In genomic region chr5:17216974-17217325, GRCh38 we compare ENCODE assay signal across 8 cellular contexts.
DNase-seq lines count a peak whose midpoint lies in the region; ATAC-seq and TF ChIP-seq lines count a peak whose summit lies in the region.

No MANE protein-coding gene starts in this region.

- intact Hi-C loops in dendritic cell treated with granulocyte-macrophage colony-stimulating factor and Interleukin-4, amounts not matched to agents 40 ng/mL and 50 ng/mL, for 4 days (cut with micrococcal nuclease): loop anchor here (1.0 to 10.0 kb wide), 3 partner anchors 698 to 1088 kb away; no protein-coding TSS in a partner anchor

- peak overlapping the region in 1 of 2 donors; percentile 46 for H3K27ac ChIP-seq in mucosa of rectum (ENCODE audit: low read depth in 2 of 2, low read length in 2 of 2)

- no peaks in the 10 kb centered on the region for H3K9me3 Mint-ChIP-seq in dendritic cell treated with granulocyte-macrophage colony-stimulating factor and Interleukin-4, amounts not matched to agents 40 ng/mL and 50 ng/mL, for 4 days

- H3K36me3 Mint-ChIP-seq in dendritic cell treated with granulocyte-macrophage colony-stimulating factor and Interleukin-4, amounts not matched to agents 40 ng/mL and 50 ng/mL, for 4 days (ENCODE audit: low read depth): no peaks in the 10 kb centered on the region

- TF ChIP-seq CTCF in GM10266 (IDR thresholded peaks at IDR 0.05; ENCODE audit: control insufficient read depth, insufficient read depth, low read depth, missing control alignments): no peak

- ATAC-seq in HG03342 (IDR thresholded peaks at IDR 0.05; ENCODE audit: unreplicated experiment) (no peak), HG03521 (IDR thresholded peaks at IDR 0.05; ENCODE audit: unreplicated experiment) (no peak)

- no peak overlapping the region for H3K27ac Mint-ChIP-seq in dendritic cell treated with granulocyte-macrophage colony-stimulating factor and Interleukin-4, amounts not matched to agents 40 ng/mL and 50 ng/mL, for 4 days

- no peaks in the 10 kb centered on the region for H3K9me3 ChIP-seq in mucosa of rectum (ENCODE audit: control insufficient read depth in 2 of 2, low read length in 2 of 2)

- peaks cover 3 to 8% of the 10 kb centered on the region in 2 donors for H3K27me3 ChIP-seq in mucosa of rectum (ENCODE audit: control insufficient read depth in 2 of 2, insufficient read depth in 2 of 2, low read length in 2 of 2)

- DNase-seq in GM10266 (ENCODE audit: extremely low spot score): peak; percentile 13
- peak; percentile 83 for DNase-seq in NCI-H2171 (lab: John Stamatoyannopoulos, UW)
- no peak for DNase-seq in HuH-7.5 (ENCODE audit: low spot score)
- no peak for DNase-seq in NCI-H1105 treated with DMSO at 0.1 percent for 48 hours (lab: John Stamatoyannopoulos, UW)

- H3K36me3 ChIP-seq in mucosa of rectum (ENCODE audit: control insufficient read depth in 2 of 2, insufficient read depth in 2 of 2, low read length in 2 of 2): no peaks in the 10 kb centered on the region

- peaks cover 17% of the 10 kb centered on the region for H3K27me3 Mint-ChIP-seq in dendritic cell treated with granulocyte-macrophage colony-stimulating factor and Interleukin-4, amounts not matched to agents 40 ng/mL and 50 ng/mL, for 4 days

- peaks cover 24% of the 10 kb centered on the region for H3K4me1 Mint-ChIP-seq in dendritic cell treated with granulocyte-macrophage colony-stimulating factor and Interleukin-4, amounts not matched to agents 40 ng/mL and 50 ng/mL, for 4 days (ENCODE audit: low read depth)

- H3K4me1 ChIP-seq in mucosa of rectum (ENCODE audit: control insufficient read depth in 2 of 2, insufficient read depth in 2 of 2, low read length in 2 of 2): peaks cover 2 to 12% of the 10 kb centered on the region in 2 donors

- peak overlapping the region; percentile 77 for H3K4me3 Mint-ChIP-seq in dendritic cell treated with granulocyte-macrophage colony-stimulating factor and Interleukin-4, amounts not matched to agents 40 ng/mL and 50 ng/mL, for 4 days

- peak overlapping the region; percentile 39 to 46 for H3K4me3 ChIP-seq in mucosa of rectum (ENCODE audit: low read length in 2 of 2)

- H3K9ac ChIP-seq in mucosa of rectum (ENCODE audit: low read depth in 1 of 2, low read length in 2 of 2): peak overlapping the region in 1 of 2 donors; percentile 4

Comparison
In these comparisons a context has a peak if more than half of its experiments do, and no peak if none do; other contexts are left out.
1. DNase-seq: peak in GM10266 (single experiment) and NCI-H2171 (single experiment); none in HuH-7.5 (single experiment) and NCI-H1105 treated with DMSO at 0.1 percent for 48 hours (single experiment).